9 cellular contexts compared by ENCODE assay signal in the genomic region with DNA sequence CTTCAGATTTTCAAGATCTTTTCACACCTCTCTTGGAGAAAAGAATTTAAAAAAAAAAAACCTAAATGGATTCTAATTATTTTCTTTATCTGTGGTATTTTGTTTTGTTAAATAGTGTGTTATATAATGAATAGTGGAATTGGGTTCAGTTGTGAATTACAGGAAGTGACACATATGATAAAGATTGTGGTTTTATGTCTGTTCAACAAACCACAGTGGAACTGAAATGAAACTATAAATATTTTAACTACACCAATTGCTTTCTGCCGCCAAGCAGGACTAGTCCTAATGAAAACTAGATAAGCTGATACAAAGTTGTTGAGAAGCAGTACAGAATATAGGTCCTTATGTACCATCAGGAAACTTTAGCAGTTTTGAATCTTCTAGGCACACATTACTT.
DNase-seq lines count a peak whose midpoint lies in the region; ATAC-seq and TF ChIP-seq lines count a peak whose summit lies in the region.
"Had no signal": no experiment of that assay in that cellular context is flagged by ENCODE, and none has a peak within 500 bp of the region (broad histone marks: within the 10 kb centered on the region; RNA-seq: fewer than 3 reads in every experiment).

No MANE protein-coding gene starts in this region.

- H3K4me1 Mint-ChIP-seq in T-helper 17 cell (peaks cover 2% of the 10 kb centered on the region), naive B cell (peaks cover 40 to 76% (median 60%) of the 10 kb centered on the region in 3 donors)
- no peaks in the 10 kb centered on the region for H3K4me1 Mint-ChIP-seq in activated T-helper 17 cell treated with anti-CD3 and anti-CD28 coated beads, Interleukin-2, amount 50 U/mL, for 72 hours

- H3K27me3 Mint-ChIP-seq in T-helper 17 cell, result no peaks in the 10 kb centered on the region
- H3K27me3 Mint-ChIP-seq in naive B cell, result no peaks in the 10 kb centered on the region
- H3K27me3 Mint-ChIP-seq in activated T-helper 17 cell treated with anti-CD3 and anti-CD28 coated beads, Interleukin-2, amount 50 U/mL, for 72 hours, result no peaks in the 10 kb centered on the region
- H3K27me3 Mint-ChIP-seq: IgD-negative memory B cell had no signal

- ATAC-seq in GM18505 (IDR thresholded peaks at IDR 0.05; ENCODE audit: unreplicated experiment) (peak; percentile 62), HG03135 (IDR thresholded peaks at IDR 0.05; ENCODE audit: unreplicated experiment) (peak; percentile 58), T-helper 17 cell (peak; percentile 61), naive B cell (ENCODE audit: low read depth in 2 of 2) (peak; percentile 93 to 98), HG03097 (IDR thresholded peaks at IDR 0.05; ENCODE audit: low FRiP score, unreplicated experiment) (no peak)
- no peak for ATAC-seq in activated T-helper 17 cell treated with anti-CD3 and anti-CD28 coated beads, Interleukin-2, amount 50 U/mL, for 72 hours (replicated peaks)

- no peak overlapping the region for H3K4me3 Mint-ChIP-seq in T-helper 17 cell
- H3K4me3 Mint-ChIP-seq in naive B cell, result peak overlapping the region in 7 of 8 donors; percentile 36 to 79 (median 54)
- no peak overlapping the region for H3K4me3 Mint-ChIP-seq in activated T-helper 17 cell treated with anti-CD3 and anti-CD28 coated beads, Interleukin-2, amount 50 U/mL, for 72 hours

- H3K36me3 Mint-ChIP-seq in T-helper 17 cell (ENCODE audit: low read depth), result no peaks in the 10 kb centered on the region
- H3K36me3 Mint-ChIP-seq in naive B cell, result peaks cover 0 to 4% of the 10 kb centered on the region in 2 donors
- H3K36me3 Mint-ChIP-seq in activated T-helper 17 cell treated with anti-CD3 and anti-CD28 coated beads, Interleukin-2, amount 50 U/mL, for 72 hours (ENCODE audit: low read depth), result no peaks in the 10 kb centered on the region

- DNase-seq in T-helper 17 cell (no peak), naive B cell (peak; percentile 51), NCI-H2171 treated with DMSO at 0.1 percent for 48 hours (lab: John Stamatoyannopoulos, UW) (no peak), middle frontal gyrus (ENCODE audit: extremely low spot score, low spot score) (no peak)

- H3K27ac Mint-ChIP-seq in T-helper 17 cell, result peak overlapping the region; percentile 83
- peak overlapping the region in 5 of 6 donors; percentile 20 to 86 (median 66) for H3K27ac Mint-ChIP-seq in naive B cell
- H3K27ac Mint-ChIP-seq in activated T-helper 17 cell treated with anti-CD3 and anti-CD28 coated beads, Interleukin-2, amount 50 U/mL, for 72 hours, result no peak overlapping the region

- H3K9me3 ChIP-seq in T-helper 17 cell (ENCODE audit: control insufficient read depth, low read length, poor library complexity, severe bottlenecking), result no peaks in the 10 kb centered on the region

- H3K9me3 Mint-ChIP-seq in naive B cell, result peaks cover 0 to 5% (median 0%) of the 10 kb centered on the region in 7 donors
- no peaks in the 10 kb centered on the region for H3K9me3 Mint-ChIP-seq in activated T-helper 17 cell treated with anti-CD3 and anti-CD28 coated beads, Interleukin-2, amount 50 U/mL, for 72 hours

- no peak for TF ChIP-seq POLR2A in GM18505 (IDR thresholded peaks at IDR 0.05; ENCODE audit: borderline replicate concordance, extremely low read depth, insufficient read depth, insufficient read length)

Comparison
In these comparisons a context has a peak if more than half of its experiments do, and no peak if none do; other contexts are left out.
1. ATAC-seq: peak in GM18505 (single experiment), HG03135 (single experiment), T-helper 17 cell (single experiment) and naive B cell (2 of 2); none in activated T-helper 17 cell treated with anti-CD3 and anti-CD28 coated beads, Interleukin-2, amount 50 U/mL, for 72 hours (single experiment) and HG03097 (single experiment).
2. H3K4me3 Mint-ChIP-seq: peak in naive B cell (7 of 8); none in T-helper 17 cell (single experiment) and activated T-helper 17 cell treated with anti-CD3 and anti-CD28 coated beads, Interleukin-2, amount 50 U/mL, for 72 hours (single experiment).